ENCODE assay signal across 11 cellular contexts in the genomic region with DNA sequence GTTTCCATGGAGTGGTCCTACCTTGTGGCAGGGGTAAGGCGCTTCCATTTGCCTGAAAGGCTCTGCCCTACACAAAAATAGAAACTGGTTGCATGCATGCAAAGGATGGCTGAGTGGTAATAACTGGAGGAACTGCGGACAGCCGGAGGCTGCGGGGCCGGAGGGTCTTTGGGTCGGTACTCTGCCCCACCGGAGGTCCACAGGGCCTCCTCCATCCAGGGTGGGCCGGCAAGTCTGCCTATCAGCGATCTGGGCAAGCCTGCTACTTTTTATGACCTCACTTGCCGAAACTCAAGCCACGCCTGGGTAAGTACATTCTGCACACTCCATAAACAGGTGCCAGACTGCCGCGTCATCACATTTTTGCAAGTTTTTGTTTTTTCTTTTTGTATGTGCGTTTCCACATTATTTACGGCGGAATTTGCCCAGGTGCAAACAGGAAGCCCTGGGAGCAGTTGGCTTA. TPM values are rescaled to one million over a fixed set of nuclear protein-coding genes. Genes with fewer than 3 reads are reported as not detected.
DNase-seq lines count a peak whose midpoint lies in the region; ATAC-seq, FAIRE-seq and TF ChIP-seq lines count a peak whose summit lies in the region.
"Had no signal": no experiment of that assay in that cellular context is flagged by ENCODE, and none has a peak within 500 bp of the region (broad histone marks: within the 10 kb centered on the region; RNA-seq: fewer than 3 reads in every experiment).

No MANE protein-coding gene starts in this region.

- peak; percentile 21 for ATAC-seq in Right ventricle myocardium superior (ENCODE audit: poor library complexity)
- no peak for ATAC-seq in T-cell (replicated peaks in 1 of 4)
- no peak for ATAC-seq in GM18517 (IDR thresholded peaks at IDR 0.05; ENCODE audit: unreplicated experiment)

- DNase-seq in NCI-H526 treated with DMSO at 0.1 percent for 48 hours (lab: John Stamatoyannopoulos, UW) (peak; percentile 59), Right ventricle myocardium superior (no peak), neural progenitor cell (ENCODE audit: low spot score) (no peak), RCC 7860 (ENCODE audit: low spot score) (no peak), mesothelial cell of epicardium (ENCODE audit: low spot score in 2 of 2, unreplicated experiment in 2 of 2) (no peak), T-cell (no peak)
- DNase-seq: NCI-H774 had no signal

- no peaks in the 10 kb centered on the region for H3K27me3 ChIP-seq in neural progenitor cell

- intact Hi-C loops in Right ventricle myocardium superior (cut with DNase I): no loop called here

- H3K4me2 ChIP-seq in neural progenitor cell: peak overlapping the region; percentile 71

- FAIRE-seq in RCC 7860 (lab: Jason Lieb, UNC): no peak

- H3K27ac Mint-ChIP-seq in neural progenitor cell (peak overlapping the region; percentile 10), mesothelial cell of epicardium (no peak overlapping the region), T-cell (no peak overlapping the region)
- H3K27ac Mint-ChIP-seq: activated T-helper 1 cell treated with anti-CD3 and anti-CD28 coated beads, Interleukin-12 subunit alpha, Interleukin-12 subunit beta, Interleukin-2, Interleukin-4 antibody, amounts not matched to agents 30 ng/mL and 10 ng/mL and 1 ng/mL, durations not matched to agents 14 hours and 24 hours and 36 hours; progenitor cell of endocrine pancreas had no signal

- no peaks in the 10 kb centered on the region for H3K9me3 ChIP-seq in neural progenitor cell (ENCODE audit: low read depth)

- peaks cover 36% of the 10 kb centered on the region for H3K4me1 ChIP-seq in neural progenitor cell

- no peaks in the 10 kb centered on the region for H3K36me3 ChIP-seq in neural progenitor cell

- H3K27ac ChIP-seq in C4-2B (peak overlapping the region; percentile 63), neural progenitor cell (peak overlapping the region; percentile 87)

- POLR2A ChIA-PET in T-cell (lab: Charles Lee): no interaction called here

- H3K79me2 ChIP-seq in neural progenitor cell (ENCODE audit: low read depth): no peaks in the 10 kb centered on the region

- H3K27me3 Mint-ChIP-seq in neural progenitor cell (ENCODE audit: insufficient read depth, low read depth) (peaks cover 18% of the 10 kb centered on the region), mesothelial cell of epicardium (ENCODE audit: low read depth) (peaks cover 2% of the 10 kb centered on the region), T-cell (peaks cover 4 to 12% of the 10 kb centered on the region in 2 donors)

- no peak overlapping the region for H2AFZ ChIP-seq in neural progenitor cell (replicated peaks)

- CTCF ChIA-PET in T-cell (lab: Charles Lee): no interaction called here

- H3K9ac ChIP-seq in neural progenitor cell: no peak overlapping the region

- H4K20me1 ChIP-seq in neural progenitor cell (ENCODE audit: low read depth): no peaks in the 10 kb centered on the region

- H3K9me3 Mint-ChIP-seq in neural progenitor cell (no peaks in the 10 kb centered on the region), mesothelial cell of epicardium (no peaks in the 10 kb centered on the region), T-cell (no peaks in the 10 kb centered on the region)
- H3K9me3 Mint-ChIP-seq: activated T-helper 1 cell treated with anti-CD3 and anti-CD28 coated beads, Interleukin-12 subunit alpha, Interleukin-12 subunit beta, Interleukin-2, Interleukin-4 antibody, amounts not matched to agents 30 ng/mL and 10 ng/mL and 1 ng/mL, durations not matched to agents 14 hours and 24 hours and 36 hours had no signal

- peak overlapping the region; percentile 40 for H3K4me3 ChIP-seq in neural progenitor cell

- H3K36me3 Mint-ChIP-seq in neural progenitor cell (no peaks in the 10 kb centered on the region), mesothelial cell of epicardium (no peaks in the 10 kb centered on the region), T-cell (no peaks in the 10 kb centered on the region)

- no peak for TF ChIP-seq CTCF in C4-2B (conservative IDR thresholded peaks at IDR 0.05)
- TF ChIP-seq CTCF in neural progenitor cell (IDR thresholded peaks at IDR 0.05): no peak
- TF ChIP-seq CTCF in mesothelial cell of epicardium (IDR thresholded peaks at IDR 0.05; ENCODE audit: unreplicated experiment): no peak

- H3K4me3 Mint-ChIP-seq in neural progenitor cell (peak overlapping the region; percentile 1), mesothelial cell of epicardium (no peak overlapping the region), T-cell (no peak overlapping the region)
- H3K4me3 Mint-ChIP-seq: activated T-helper 1 cell treated with anti-CD3 and anti-CD28 coated beads, Interleukin-12 subunit alpha, Interleukin-12 subunit beta, Interleukin-2, Interleukin-4 antibody, amounts not matched to agents 30 ng/mL and 10 ng/mL and 1 ng/mL, durations not matched to agents 14 hours and 24 hours and 36 hours had no signal

- H3K4me1 Mint-ChIP-seq in neural progenitor cell (peaks cover 37% of the 10 kb centered on the region), mesothelial cell of epicardium (peaks cover 3% of the 10 kb centered on the region), T-cell (no peaks in the 10 kb centered on the region)

- peaks cover 35% of the 10 kb centered on the region for H3F3A ChIP-seq in neural progenitor cell (ENCODE audit: low read depth)

RNA-seq across cellular contexts. Expression of a gene that starts 30.0 kb away (rescaled TPM):
- total RNA-seq in Right ventricle myocardium superior (349 TPM), neural progenitor cell (ENCODE audit: low replicate concordance) (10.7 and 20.6 TPM in 2 replicates), mesothelial cell of epicardium (25.5 to 30.3 TPM (median 27.7 TPM) in 3 replicates), T-cell (under 1 TPM in 3 of 5 donors, not detected in 2; 0.46 to 0.70 (median 0.60) TPM)
- total RNA-seq: activated T-helper 1 cell treated with anti-CD3 and anti-CD28 coated beads, Interleukin-12 subunit alpha, Interleukin-12 subunit beta, Interleukin-2, Interleukin-4 antibody, amounts not matched to agents 30 ng/mL and 10 ng/mL and 1 ng/mL, durations not matched to agents 14 hours and 24 hours and 36 hours had no signal

RNA-seq across cellular contexts. Expression of a gene that starts 44.0 kb away (rescaled TPM):
- total RNA-seq in Right ventricle myocardium superior (23.7 TPM), neural progenitor cell (ENCODE audit: low replicate concordance) (159 and 223 TPM in 2 replicates), mesothelial cell of epicardium (41.7 to 46.9 TPM (median 44.4 TPM) in 3 replicates), T-cell (10 to 100 TPM; 41.6 to 79.7 (median 77.5) TPM)

Comparison
In these comparisons a context has a peak if more than half of its experiments do, and no peak if none do; other contexts are left out.
1. RNA of a gene that starts 30.0 kb away (total RNA-seq): 349 TPM in Right ventricle myocardium superior (single experiment); 25.5 to 30.3 TPM in mesothelial cell of epicardium, 10.7 to 20.6 TPM in neural progenitor cell and 0.46 to 0.70 TPM in T-cell; every median in the first group is over 10 times any median in the second.